13 cellular contexts compared by ENCODE assay signal in genomic region chr11:836274-836673, GRCh38. TPM values are rescaled to one million over a fixed set of nuclear protein-coding genes. Genes with fewer than 3 reads are reported as not detected.
DNase-seq lines count a peak whose midpoint lies in the region; ATAC-seq and TF ChIP-seq lines count a peak whose summit lies in the region.
"Had no signal": no experiment of that assay in that cellular context is flagged by ENCODE, and none has a peak within 500 bp of the region (broad histone marks: within the 10 kb centered on the region; RNA-seq: fewer than 3 reads in every experiment).

No MANE protein-coding gene starts in this region.

- intact Hi-C loops in left ventricle myocardium superior (cut with micrococcal nuclease) = no loop called here

- H3K4me1 ChIP-seq in right atrium auricular region = peaks cover 0 to 86% of the 10 kb centered on the region in 2 donors
- H3K4me1 ChIP-seq in subcutaneous abdominal adipose tissue (ENCODE audit: control insufficient read depth in 5 of 5, insufficient read depth in 5 of 5, low read length in 5 of 5) = peaks cover 12 to 82% (median 60%) of the 10 kb centered on the region in 5 donors

- H3K27me3 ChIP-seq in right atrium auricular region (no peaks in the 10 kb centered on the region), subcutaneous abdominal adipose tissue (ENCODE audit: control insufficient read depth in 5 of 5, insufficient read depth in 4 of 5, low read length in 5 of 5) (no peaks in the 10 kb centered on the region)

- no peak for ATAC-seq in left ventricle myocardium superior
- no peak for ATAC-seq in GM21528 (IDR thresholded peaks at IDR 0.05; ENCODE audit: low FRiP score, unreplicated experiment)
- ATAC-seq: activated T-cell treated with anti-CD3 and anti-CD28 coated beads, Interleukin-2, amount 50 U/mL, for 72 hours; mucosa of descending colon had no signal

- no peaks in the 10 kb centered on the region for H3K9me3 ChIP-seq in right atrium auricular region
- H3K9me3 ChIP-seq in subcutaneous abdominal adipose tissue (ENCODE audit: control insufficient read depth in 5 of 5, low read length in 5 of 5) = no peaks in the 10 kb centered on the region
- H3K9me3 ChIP-seq: BLaER1 treated with 17β-estradiol and CSF1 and Interleukin-3, amounts not matched to agents 10 nM and 100 nM; mucosa of descending colon had no signal

- H3K4me3 ChIP-seq in right atrium auricular region = no peak overlapping the region
- H3K4me3 ChIP-seq in subcutaneous abdominal adipose tissue (ENCODE audit: low read depth in 1 of 5, low read length in 5 of 5) = no peak overlapping the region
- H3K4me3 ChIP-seq: BLaER1 treated with 17β-estradiol and CSF1 and Interleukin-3, amounts not matched to agents 10 nM and 100 nM; mucosa of descending colon had no signal

- no peak for TF ChIP-seq CTCF in right atrium auricular region (IDR thresholded peaks at IDR 0.05)

- no peak overlapping the region for H3K9ac ChIP-seq in subcutaneous abdominal adipose tissue (ENCODE audit: low read length in 5 of 5)
- H3K9ac ChIP-seq: BLaER1 treated with 17β-estradiol and CSF1 and Interleukin-3, amounts not matched to agents 10 nM and 100 nM had no signal

- H3K27ac ChIP-seq in right atrium auricular region = peak overlapping the region; percentile 19 to 95
- peak overlapping the region; percentile 23 for H3K27ac ChIP-seq in subcutaneous abdominal adipose tissue (ENCODE audit: low read depth, low read length)
- H3K27ac ChIP-seq: BLaER1 treated with 17β-estradiol and CSF1 and Interleukin-3, amounts not matched to agents 10 nM and 100 nM had no signal

- DNase-seq in right atrium auricular region (ENCODE audit: low spot score) (no peak), left ventricle myocardium superior (no peak)
- DNase-seq: activated CD4-positive, alpha-beta T cell treated with anti-CD3 and anti-CD28 coated beads for 1 hour; activated T-cell treated with anti-CD3 and anti-CD28 coated beads, Interleukin-2, amount 50 U/mL, for 72 hours; head of caudate nucleus; NCI-H1417 treated with DMSO at 0.1 percent for 48 hours; NCI-H510A treated with DMSO at 0.1 percent for 48 hours; stimulated activated CD4-positive, alpha-beta T cell treated with anti-CD3 and anti-CD28 coated beads, Interleukin-12 subunit alpha, Interleukin-12 subunit beta, amount 100 ng/mL, for 4 hours; SW 1271 had no signal

- H3K36me3 ChIP-seq in right atrium auricular region = peaks cover 51% of the 10 kb centered on the region
- H3K36me3 ChIP-seq in subcutaneous abdominal adipose tissue (ENCODE audit: control insufficient read depth in 5 of 5, insufficient read depth in 5 of 5, low read length in 5 of 5) = peaks cover 0 to 52% (median 47%) of the 10 kb centered on the region in 5 donors

RNA-seq across cellular contexts. Expression of gene CD151, which starts 3.5 kb away (rescaled TPM):
- 100 to 1,000 TPM; 322 to 710 TPM for total RNA-seq in right atrium auricular region
- total RNA-seq in left ventricle myocardium superior = 401 TPM

RNA-seq across cellular contexts. Expression of gene POLR2L, which starts 6.1 kb away (rescaled TPM):
- 100 to 1,000 TPM in 1 of 2 donors, 10 to 100 TPM in 1; 54.5 to 132 TPM for total RNA-seq in right atrium auricular region
- total RNA-seq in left ventricle myocardium superior = 266 TPM

RNA-seq across cellular contexts. Expression of gene TSPAN4, which starts 6.4 kb away (rescaled TPM):
- total RNA-seq in right atrium auricular region (10 to 100 TPM; 37.2 to 81.0 TPM), left ventricle myocardium superior (40.5 TPM)

RNA-seq across cellular contexts. Expression of gene CRACR2B, which starts 8.6 kb away (rescaled TPM):
- total RNA-seq in right atrium auricular region (10 to 100 TPM; 15.6 to 29.7 TPM), left ventricle myocardium superior (31.0 TPM)

RNA-seq across cellular contexts. Expression of gene PNPLA2, which starts 17.6 kb away (rescaled TPM):
- total RNA-seq in right atrium auricular region (100 to 1,000 TPM in 1 of 2 donors, 10 to 100 TPM in 1; 94.4 to 123 TPM), left ventricle myocardium superior (321 TPM)
